Comparison of ENCODE assay signal across 26 cellular contexts in the genomic region with DNA sequence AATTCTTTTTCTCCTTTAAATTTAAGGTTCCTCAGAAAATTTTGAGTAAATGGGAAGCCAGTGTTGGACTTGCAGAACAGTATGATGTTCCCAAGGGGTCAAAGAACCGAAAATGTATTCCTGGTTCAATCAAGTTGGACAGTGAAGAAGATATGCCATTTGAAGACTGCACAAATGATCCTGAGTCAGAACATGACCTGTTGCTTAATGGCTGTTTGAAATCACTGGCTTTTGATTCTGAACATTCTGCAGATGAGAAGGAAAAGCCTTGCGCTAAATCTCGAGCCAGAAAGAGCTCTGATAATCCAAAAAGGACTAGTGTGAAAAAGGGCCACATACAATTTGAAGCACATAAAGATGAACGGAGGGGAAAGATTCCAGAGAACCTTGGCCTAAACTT.
"Had no signal": no experiment of that assay in that cellular context is flagged by ENCODE, and none has a peak within 500 bp of the region (broad histone marks: within the 10 kb centered on the region; RNA-seq: fewer than 3 reads in every experiment).

No MANE protein-coding gene starts in this region.

- ATAC-seq: left cardiac atrium; left lobe of liver; lower lobe of right lung; naive thymus-derived CD8-positive, alpha-beta T cell; right lobe of liver; stimulated activated naive B cell treated with anti-CD40 and anti-IgM and Interleukin-4, amounts not matched to agents 10 μg/mL and 1 μg/mL and 100 μg/mL, for 72 hours; stimulated activated naive CD8-positive, alpha-beta T cell treated with anti-CD3 and anti-CD28 coated beads, Interleukin-15, Interleukin-2, amounts not matched to agents 100 U/mL and 50 U/mL, for 24 hours; upper lobe of right lung had no signal

- H3K27ac Mint-ChIP-seq: nephron; stimulated activated naive B cell treated with anti-CD40 and anti-IgM and Interleukin-4, amounts not matched to agents 10 μg/mL and 1 μg/mL and 100 μg/mL, for 72 hours had no signal

- H3K4me3 Mint-ChIP-seq: naive thymus-derived CD8-positive, alpha-beta T cell; nephron; neural crest cell; stimulated activated naive B cell treated with anti-CD40 and anti-IgM and Interleukin-4, amounts not matched to agents 10 μg/mL and 1 μg/mL and 100 μg/mL, for 72 hours had no signal

- H3K9me3 ChIP-seq: lower lobe of right lung, right atrium auricular region, right lobe of liver, stomach, testis, thyroid gland, upper lobe of right lung had no signal

- H3K4me3 ChIP-seq: lower lobe of right lung, right atrium auricular region, right lobe of liver, smooth muscle cell, stomach, testis, thyroid gland, upper lobe of right lung had no signal

- H3K27ac ChIP-seq: lower lobe of right lung, parathyroid adenoma, right atrium auricular region, right lobe of liver, stomach, testis, thyroid gland, upper lobe of right lung had no signal

- H3K4me1 ChIP-seq: lower lobe of right lung, parathyroid adenoma, right atrium auricular region, right lobe of liver, stomach, testis, upper lobe of right lung had no signal

- DNase-seq: hippocampal formation; kidney glomerular epithelial cell; left cardiac atrium; lower lobe of right lung; mammary epithelial cell; mesenchymal stem cell; naive thymus-derived CD8-positive, alpha-beta T cell; nucleus accumbens; right lobe of liver; stimulated activated CD4-positive, alpha-beta T cell treated with anti-CD3 and anti-CD28 coated beads, Interleukin-1b, Interleukin-23, amount 100 ng/mL, for 48 hours; stimulated activated CD4-positive, alpha-beta T cell treated with anti-CD3 and anti-CD28 coated beads, Interleukin-2, amount 100 ng/mL, for 48 hours; stimulated activated CD4-positive, alpha-beta T cell treated with anti-CD3 and anti-CD28 coated beads, Interleukin-4, amount 100 ng/mL, for 4 hours; stimulated activated CD8-positive, alpha-beta memory T cell treated with anti-CD3 and anti-CD28 coated beads, Interleukin-4, amount 100 ng/mL, for 48 hours; stimulated activated naive B cell treated with anti-CD40 and anti-IgM and Interleukin-4, amounts not matched to agents 10 μg/mL and 1 μg/mL and 100 μg/mL, for 72 hours; stimulated activated naive CD8-positive, alpha-beta T cell treated with anti-CD3 and anti-CD28 coated beads, Interleukin-15, Interleukin-2, amounts not matched to agents 100 U/mL and 50 U/mL, for 24 hours; stomach; testis; thyroid gland; trophoblast cell; upper lobe of right lung had no signal

- H3K9me3 Mint-ChIP-seq: naive thymus-derived CD8-positive, alpha-beta T cell; nephron; neural crest cell; stimulated activated naive B cell treated with anti-CD40 and anti-IgM and Interleukin-4, amounts not matched to agents 10 μg/mL and 1 μg/mL and 100 μg/mL, for 72 hours had no signal

- H3K4me1 Mint-ChIP-seq: nephron, neural crest cell had no signal

- H3K27me3 Mint-ChIP-seq: naive thymus-derived CD8-positive, alpha-beta T cell; stimulated activated naive B cell treated with anti-CD40 and anti-IgM and Interleukin-4, amounts not matched to agents 10 μg/mL and 1 μg/mL and 100 μg/mL, for 72 hours had no signal
